ENCODE assay signal across 27 cellular contexts in the genomic region with DNA sequence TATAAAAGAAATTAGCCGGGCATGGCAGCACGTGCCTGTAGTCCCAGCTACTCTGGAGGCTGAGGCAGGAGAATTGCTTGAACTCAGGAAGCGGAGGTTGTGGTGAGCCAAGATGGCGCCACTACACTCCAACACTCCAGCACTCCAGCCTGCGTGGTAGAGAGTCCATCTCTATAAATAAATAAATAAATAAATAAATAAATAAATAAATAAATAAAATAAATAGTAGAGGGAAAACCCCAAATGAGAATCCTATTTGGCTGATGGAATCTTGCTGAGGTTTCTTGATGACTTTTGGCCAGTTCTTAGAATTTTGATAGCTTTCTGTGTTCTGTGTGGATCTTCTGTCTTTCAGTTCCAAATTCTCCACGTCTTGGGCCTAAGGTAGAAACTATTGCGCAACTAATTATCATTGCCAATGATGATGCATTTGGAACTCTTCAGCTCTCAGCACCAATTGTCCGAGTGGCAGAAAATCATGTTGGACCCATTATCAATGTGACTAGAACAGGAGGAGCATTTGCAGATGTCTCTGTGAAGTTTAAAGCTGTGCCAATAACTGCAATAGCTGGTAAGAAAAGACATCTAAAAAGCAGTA.
DNase-seq lines count a peak whose midpoint lies in the region; ATAC-seq, FAIRE-seq and TF ChIP-seq lines count a peak whose summit lies in the region.
"Had no signal": no experiment of that assay in that cellular context is flagged by ENCODE, and none has a peak within 500 bp of the region (broad histone marks: within the 10 kb centered on the region; RNA-seq: fewer than 3 reads in every experiment).

No MANE protein-coding gene starts in this region.

- H2AK9ac ChIP-seq in IMR-90 (replicated peaks; ENCODE audit: low read depth, low read length, poor library complexity) = no peak overlapping the region

- intact Hi-C loops in HepG2 (cut with micrococcal nuclease; ENCODE audit: unreplicated experiment) = no loop called here
- intact Hi-C loops in right lobe of liver (cut with DNase I) = no loop called here
- intact Hi-C loops in IMR-90 (cut with micrococcal nuclease) = no loop called here
- intact Hi-C loops in K562 (cut with micrococcal nuclease) = no loop called here
- intact Hi-C loops in activated T-helper 1 cell treated with anti-CD3 and anti-CD28 coated beads, Interleukin-12 subunit alpha, Interleukin-12 subunit beta, Interleukin-2, Interleukin-4 antibody, amounts not matched to agents 30 ng/mL and 10 ng/mL and 1 ng/mL, durations not matched to agents 14 hours and 24 hours and 36 hours (cut with micrococcal nuclease) = no loop called here

- H3K9me3 ChIP-seq in HepG2 (ENCODE audit: low read length) = no peaks in the 10 kb centered on the region
- no peaks in the 10 kb centered on the region for H3K9me3 ChIP-seq in right lobe of liver
- H3K9me3 ChIP-seq in IMR-90 (ENCODE audit: control insufficient read depth, insufficient read depth, low read length) = no peaks in the 10 kb centered on the region
- peaks cover 2% of the 10 kb centered on the region; the same call in 1 of the 2 replicates for H3K9me3 ChIP-seq in K562 (replicated peaks; ENCODE audit: control insufficient read depth, insufficient read depth, low read depth, low read length)
- no peaks in the 10 kb centered on the region for H3K9me3 ChIP-seq in right atrium auricular region
- H3K9me3 ChIP-seq: BE2C, BLaER1 had no signal

- H2BK20ac ChIP-seq in IMR-90 (ENCODE audit: low read depth, low read length) = no peak overlapping the region

- POLR2A ChIA-PET in HepG2 (lab: Yijun Ruan, JAX) = no interaction called here
- POLR2A ChIA-PET in IMR-90 (lab: Charles Lee; ENCODE audit: unreplicated experiment) = no interaction called here
- POLR2A ChIA-PET in K562 (lab: Yijun Ruan, JAX) = no interaction called here

- no peaks in the 10 kb centered on the region for H3K36me3 ChIP-seq in HepG2 (replicated peaks in 1 of 2; ENCODE audit: control insufficient read depth in 1 of 2, insufficient read depth in 2 of 2, low read length in 2 of 2)
- no peaks in the 10 kb centered on the region for H3K36me3 ChIP-seq in right lobe of liver
- no peaks in the 10 kb centered on the region for H3K36me3 ChIP-seq in IMR-90 (ENCODE audit: control insufficient read depth, insufficient read depth, low read length)
- peaks cover 65% of the 10 kb centered on the region for H3K36me3 ChIP-seq in K562 (ENCODE audit: control insufficient read depth, insufficient read depth, low read length)
- H3K36me3 ChIP-seq in right atrium auricular region = no peaks in the 10 kb centered on the region
- H3K36me3 ChIP-seq: BE2C, BLaER1 had no signal

- TF ChIP-seq RAD21 in HepG2 (CRISPR knock-in tag; IDR thresholded peaks at IDR 0.05) = no peak
- TF ChIP-seq RAD21 in IMR-90 (IDR thresholded peaks at IDR 0.05; ENCODE audit: low read length) = no peak
- no peak for TF ChIP-seq RAD21 in K562 (CRISPR knock-in tag; conservative IDR thresholded peaks at IDR 0.05 in 1 of 2, IDR thresholded peaks at IDR 0.05 in 1 of 2)

- no peak overlapping the region for H3K23ac ChIP-seq in IMR-90 (ENCODE audit: low read depth, low read length)

- no peak overlapping the region for H3K4me3 ChIP-seq in HepG2 (replicated peaks in 1 of 3; ENCODE audit: insufficient read depth in 1 of 3, low read depth in 2 of 3, low read length in 3 of 3)
- no peak overlapping the region for H3K4me3 ChIP-seq in right lobe of liver
- H3K4me3 ChIP-seq in IMR-90 (ENCODE audit: insufficient read depth, low read depth, low read length) = no peak overlapping the region
- no peak overlapping the region for H3K4me3 ChIP-seq in K562
- no peak overlapping the region for H3K4me3 ChIP-seq in right atrium auricular region
- H3K4me3 ChIP-seq: BLaER1, GM12878 had no signal

- no peak overlapping the region for H3K4me3 Mint-ChIP-seq in activated T-helper 1 cell treated with anti-CD3 and anti-CD28 coated beads, Interleukin-12 subunit alpha, Interleukin-12 subunit beta, Interleukin-2, Interleukin-4 antibody, amounts not matched to agents 30 ng/mL and 10 ng/mL and 1 ng/mL, durations not matched to agents 14 hours and 24 hours and 36 hours
- H3K4me3 Mint-ChIP-seq: CD14-positive monocyte; CD4-positive, alpha-beta memory T cell; CD4-positive, CD25-positive, alpha-beta regulatory T cell; CD8-positive, alpha-beta memory T cell had no signal

- H3K4me1 ChIP-seq in HepG2 (ENCODE audit: insufficient read depth, low read length) (no peaks in the 10 kb centered on the region), right lobe of liver (no peaks in the 10 kb centered on the region), IMR-90 (ENCODE audit: control insufficient read depth, insufficient read depth, low read length) (no peaks in the 10 kb centered on the region), K562 (replicated peaks in 1 of 2; ENCODE audit: control insufficient read depth in 2 of 2, insufficient read depth in 2 of 2, low read length in 2 of 2) (no peaks in the 10 kb centered on the region), right atrium auricular region (no peaks in the 10 kb centered on the region)
- H3K4me1 ChIP-seq: BE2C had no signal

- no peak overlapping the region for H2BK15ac ChIP-seq in IMR-90 (ENCODE audit: low read depth, low read length)

- no peak overlapping the region for H3K18ac ChIP-seq in IMR-90 (ENCODE audit: low read depth, low read length)

- H3K27ac Mint-ChIP-seq in activated T-helper 1 cell treated with anti-CD3 and anti-CD28 coated beads, Interleukin-12 subunit alpha, Interleukin-12 subunit beta, Interleukin-2, Interleukin-4 antibody, amounts not matched to agents 30 ng/mL and 10 ng/mL and 1 ng/mL, durations not matched to agents 14 hours and 24 hours and 36 hours = no peak overlapping the region
- H3K27ac Mint-ChIP-seq: CD14-positive monocyte; CD4-positive, alpha-beta memory T cell; CD4-positive, CD25-positive, alpha-beta regulatory T cell; CD8-positive, alpha-beta memory T cell had no signal

- no peak for FAIRE-seq in HepG2 (lab: Jason Lieb, UNC)
- FAIRE-seq in K562 (lab: Jason Lieb, UNC) = no peak
- FAIRE-seq: GM12878, GM12892, GM18507 had no signal

- in situ Hi-C loops in HepG2 (cut with HindIII; ENCODE audit: extremely low pct_ligation_motif_present, low pct_unique_long_range_greater_than_20kb) (no loop called here), IMR-90 (cut with MboI; ENCODE audit: low sequenced_read_pairs) (no loop called here), K562 (cut with MboI) (no loop called here)

- H2AK5ac ChIP-seq in IMR-90 (ENCODE audit: low read depth, low read length) = no peak overlapping the region

- no peak overlapping the region for H4K8ac ChIP-seq in IMR-90 (ENCODE audit: low read depth in 2 of 2, low read length in 2 of 2)

- H3K9ac ChIP-seq in HepG2 (ENCODE audit: insufficient read depth, low read depth, low read length) (no peak overlapping the region), IMR-90 (ENCODE audit: low read depth, low read length) (no peak overlapping the region), K562 (ENCODE audit: insufficient read depth in 1 of 2, low read depth in 2 of 2, low read length in 2 of 2) (no peak overlapping the region)
- H3K9ac ChIP-seq: BLaER1 had no signal

- no peak for TF ChIP-seq CTCF in HepG2 (CRISPR knock-in tag; IDR thresholded peaks at IDR 0.05)
- TF ChIP-seq CTCF in right lobe of liver (IDR thresholded peaks at IDR 0.05) = no peak
- TF ChIP-seq CTCF in IMR-90 (conservative IDR thresholded peaks at IDR 0.05; ENCODE audit: low read depth, low read length) = no peak
- TF ChIP-seq CTCF in K562 (IDR thresholded peaks at IDR 0.05 in 2 of 3, conservative IDR thresholded peaks at IDR 0.05 in 1 of 3; ENCODE audit: insufficient read depth in 2 of 3, low read depth in 1 of 3, low read length in 3 of 3) = no peak
- TF ChIP-seq CTCF in right atrium auricular region (IDR thresholded peaks at IDR 0.05) = no peak

- H3K4me2 ChIP-seq in HepG2 (ENCODE audit: low read depth, low read length) (no peak overlapping the region), IMR-90 (ENCODE audit: low read depth, low read length) (no peak overlapping the region), K562 (ENCODE audit: insufficient read depth, low read length) (no peak overlapping the region)
- H3K4me2 ChIP-seq: BLaER1 had no signal

- ATAC-seq in HepG2 (no peak), right lobe of liver (no peak), IMR-90 (ENCODE audit: low read depth) (no peak), K562 (no peak)
- ATAC-seq: GM12878 had no signal

- H2BK5ac ChIP-seq in IMR-90 (ENCODE audit: low read depth, low read length, poor library complexity, severe bottlenecking) = no peak overlapping the region

- H4K5ac ChIP-seq in IMR-90 (ENCODE audit: low read depth, low read length) = no peak overlapping the region

- 17% methylated on average over 8 of the region's 8 CpGs for WGBS in HepG2 (ENCODE audit: low lambda C conversion rate)
- WGBS in right lobe of liver (ENCODE audit: insufficient coverage, low coverage, low lambda C conversion rate, missing lambda C conversion rate) = 84% methylated on average over 7 of the region's 8 CpGs
- 100% methylated on average over 1 of the region's 8 CpGs; no CpG with 5 or more reads in 1 of the 2 experiments for WGBS in IMR-90 (ENCODE audit: extremely low coverage in 2 of 2, insufficient read length in 1 of 2), 2 experiments
- WGBS in K562 (ENCODE audit: insufficient coverage, low coverage, missing lambda C conversion rate) = 98% methylated on average over 8 of the region's 8 CpGs

- no TSS peak for BruUV-seq in HepG2 (replicated peaks; lab: Mats Ljungman, UMichigan)
- BruUV-seq in IMR-90 (replicated peaks; lab: Mats Ljungman, UMichigan) = no TSS peak
- BruUV-seq in K562 (replicated peaks; lab: Mats Ljungman, UMichigan) = no TSS peak

- DNase-seq in HepG2 (ENCODE audit: low spot score) (no peak), right lobe of liver (no peak), IMR-90 (no peak), K562 (ENCODE audit: extremely low read depth in 1 of 4, low spot score in 3 of 4) (no peak), right atrium auricular region (ENCODE audit: low spot score) (no peak)
- DNase-seq in activated T-helper 1 cell treated with anti-CD3 and anti-CD28 coated beads, Interleukin-12 subunit alpha, Interleukin-12 subunit beta, Interleukin-2, Interleukin-4 antibody, amounts not matched to agents 30 ng/mL and 10 ng/mL and 1 ng/mL, durations not matched to agents 14 hours and 24 hours and 36 hours (ENCODE audit: low spot score) = no peak
- DNase-seq in activated T-cell treated with anti-CD3 and anti-CD28 coated beads, Interleukin-2, amount 50 U/mL, for 1 hour = no peak
- DNase-seq: ACHN; BE2C; C1 segment of cervical spinal cord; CD4-positive, alpha-beta memory T cell; CD4-positive, CD25-positive, alpha-beta regulatory T cell; CD8-positive, alpha-beta memory T cell; COR-L47; DMS 273 treated with DMSO at 0.1 percent for 48 hours; DMS153; DMS53; DMS79; DND-41; EL; GDM1 had no signal

- H3K4me1 Mint-ChIP-seq in activated T-helper 1 cell treated with anti-CD3 and anti-CD28 coated beads, Interleukin-12 subunit alpha, Interleukin-12 subunit beta, Interleukin-2, Interleukin-4 antibody, amounts not matched to agents 30 ng/mL and 10 ng/mL and 1 ng/mL, durations not matched to agents 14 hours and 24 hours and 36 hours (ENCODE audit: low read depth) = no peaks in the 10 kb centered on the region
- H3K4me1 Mint-ChIP-seq: CD4-positive, alpha-beta memory T cell; CD4-positive, CD25-positive, alpha-beta regulatory T cell; CD8-positive, alpha-beta memory T cell had no signal

- peaks cover 2% of the 10 kb centered on the region for H3K27me3 Mint-ChIP-seq in activated T-helper 1 cell treated with anti-CD3 and anti-CD28 coated beads, Interleukin-12 subunit alpha, Interleukin-12 subunit beta, Interleukin-2, Interleukin-4 antibody, amounts not matched to agents 30 ng/mL and 10 ng/mL and 1 ng/mL, durations not matched to agents 14 hours and 24 hours and 36 hours (ENCODE audit: insufficient read depth)
- H3K27me3 Mint-ChIP-seq: CD4-positive, alpha-beta memory T cell; CD4-positive, CD25-positive, alpha-beta regulatory T cell; CD8-positive, alpha-beta memory T cell had no signal

- dilution Hi-C loops in IMR-90 (cut with HindIII; ENCODE audit: low sequenced_read_pairs, unreplicated experiment) = no loop called here

- no peaks in the 10 kb centered on the region for H4K20me1 ChIP-seq in HepG2 (ENCODE audit: insufficient read depth, low read length)
- H4K20me1 ChIP-seq in IMR-90 (ENCODE audit: insufficient read depth, low read length) = no peaks in the 10 kb centered on the region
- no peaks in the 10 kb centered on the region for H4K20me1 ChIP-seq in K562 (replicated peaks; ENCODE audit: control insufficient read depth, insufficient read depth, low read length)
- H4K20me1 ChIP-seq: BLaER1 had no signal

- H3K79me2 ChIP-seq in HepG2 (ENCODE audit: insufficient read depth, low read length) (no peaks in the 10 kb centered on the region), K562 (ENCODE audit: control insufficient read depth, insufficient read depth, low read length) (no peaks in the 10 kb centered on the region; the same call in 2 of the 3 replicates)

- H3K36me3 Mint-ChIP-seq in activated T-helper 1 cell treated with anti-CD3 and anti-CD28 coated beads, Interleukin-12 subunit alpha, Interleukin-12 subunit beta, Interleukin-2, Interleukin-4 antibody, amounts not matched to agents 30 ng/mL and 10 ng/mL and 1 ng/mL, durations not matched to agents 14 hours and 24 hours and 36 hours (ENCODE audit: low read depth) = no peaks in the 10 kb centered on the region
- H3K36me3 Mint-ChIP-seq: CD14-positive monocyte; CD4-positive, alpha-beta memory T cell; CD4-positive, CD25-positive, alpha-beta regulatory T cell; CD8-positive, alpha-beta memory T cell had no signal

- H3K27ac ChIP-seq in HepG2 (ENCODE audit: extremely low read length, insufficient read depth, low read length) (no peak overlapping the region), right lobe of liver (no peak overlapping the region), IMR-90 (ENCODE audit: insufficient read depth, low read length) (no peak overlapping the region), K562 (ENCODE audit: extremely low read depth, low read depth, low read length) (no peak overlapping the region), right atrium auricular region (no peak overlapping the region)
- H3K27ac ChIP-seq: 22Rv1, BLaER1 had no signal

- CTCF ChIA-PET in HepG2 (lab: Yijun Ruan, JAX; ENCODE audit: low intra/inter-chr PET ratio, low total read pairs) = no interaction called here
- CTCF ChIA-PET in IMR-90 (lab: Yijun Ruan, JAX) = no interaction called here
- CTCF ChIA-PET in K562 (lab: Yijun Ruan, JAX; ENCODE audit: low intra/inter-chr PET ratio) = no interaction called here

- no peak overlapping the region for H3K56ac ChIP-seq in IMR-90 (ENCODE audit: extremely low read depth, insufficient read depth, low read length)

- no peak overlapping the region for H3K4ac ChIP-seq in IMR-90 (ENCODE audit: low read depth, low read length)

- H3K79me1 ChIP-seq in IMR-90 (ENCODE audit: low read depth in 1 of 2, low read length in 2 of 2) = no peaks in the 10 kb centered on the region

- H4K91ac ChIP-seq in IMR-90 (ENCODE audit: insufficient read depth, low read depth, low read length) = no peak overlapping the region

- no peak for TF ChIP-seq POLR2A in HepG2 (IDR thresholded peaks at IDR 0.05; ENCODE audit: insufficient read depth in 1 of 2, low read depth in 2 of 2, low read length in 2 of 2)
- no peak for TF ChIP-seq POLR2A in right lobe of liver (IDR thresholded peaks at IDR 0.05)
- TF ChIP-seq POLR2A in IMR-90 (IDR thresholded peaks at IDR 0.05; ENCODE audit: low read depth, low read length) = no peak
- TF ChIP-seq POLR2A in K562 (conservative IDR thresholded peaks at IDR 0.05) = no peak

- H3K9me1 ChIP-seq in IMR-90 (ENCODE audit: insufficient read depth, low read length) (no peaks in the 10 kb centered on the region), K562 (ENCODE audit: control insufficient read depth, insufficient read depth, low read length) (no peaks in the 10 kb centered on the region)

- H3K14ac ChIP-seq in IMR-90 (replicated peaks; ENCODE audit: low read depth, low read length) = no peak overlapping the region

- H3K27me3 ChIP-seq in HepG2 (ENCODE audit: control insufficient read depth in 1 of 2, insufficient read depth in 2 of 2, low read length in 2 of 2) = no peaks in the 10 kb centered on the region; a peak in 1 of 5 replicates
- no peaks in the 10 kb centered on the region for H3K27me3 ChIP-seq in right lobe of liver
- H3K27me3 ChIP-seq in IMR-90 (ENCODE audit: control insufficient read depth, insufficient read depth, low read length) = no peaks in the 10 kb centered on the region
- H3K27me3 ChIP-seq in K562 (ENCODE audit: control insufficient read depth in 2 of 2, insufficient read depth in 2 of 2, low read length in 2 of 2) = no peaks in the 10 kb centered on the region
- H3K27me3 ChIP-seq in right atrium auricular region = no peaks in the 10 kb centered on the region
- H3K27me3 ChIP-seq: BE2C, BLaER1 had no signal

- no peak overlapping the region for H2BK120ac ChIP-seq in IMR-90 (ENCODE audit: low read depth, low read length)

- no peak overlapping the region for H2AFZ ChIP-seq in HepG2 (ENCODE audit: low read length)
- no peak overlapping the region for H2AFZ ChIP-seq in IMR-90 (replicated peaks; ENCODE audit: low read length, poor library complexity)
- no peak overlapping the region for H2AFZ ChIP-seq in K562 (ENCODE audit: low read depth, low read length)

- no peaks in the 10 kb centered on the region for H3K9me3 Mint-ChIP-seq in activated T-helper 1 cell treated with anti-CD3 and anti-CD28 coated beads, Interleukin-12 subunit alpha, Interleukin-12 subunit beta, Interleukin-2, Interleukin-4 antibody, amounts not matched to agents 30 ng/mL and 10 ng/mL and 1 ng/mL, durations not matched to agents 14 hours and 24 hours and 36 hours

- TF ChIP-seq EP300 in HepG2 (IDR thresholded peaks at IDR 0.05; ENCODE audit: low read depth in 2 of 2, low read length in 2 of 2) (no peak), HepG2 (CRISPR knock-in tag; IDR thresholded peaks at IDR 0.05; ENCODE audit: borderline replicate concordance) (no peak), K562 (IDR thresholded peaks at IDR 0.05; ENCODE audit: low read length) (no peak)
